Comparison of ENCODE assay signal across 10 cellular contexts in genomic region chr9:111456536-111456935, GRCh38. TPM values are rescaled to one million over a fixed set of nuclear protein-coding genes. Genes with fewer than 3 reads are reported as not detected.
DNase-seq lines count a peak whose midpoint lies in the region; ATAC-seq and TF ChIP-seq lines count a peak whose summit lies in the region.
"Had no signal": no experiment of that assay in that cellular context is flagged by ENCODE, and none has a peak within 500 bp of the region (broad histone marks: within the 10 kb centered on the region; RNA-seq: fewer than 3 reads in every experiment).

No MANE protein-coding gene starts in this region.

- DNase-seq in DMS 273 (lab: John Stamatoyannopoulos, UW; ENCODE audit: unreplicated experiment) (peak; percentile 19), DMS 273 treated with DMSO at 0.1 percent for 48 hours (lab: John Stamatoyannopoulos, UW) (no peak), fibroblast of gingiva (ENCODE audit: low read depth) (peak; percentile 13), psoas muscle (no peak), NCI-H524 treated with DMSO at 0.1 percent for 48 hours (lab: John Stamatoyannopoulos, UW) (no peak)
- no peak for DNase-seq in stimulated activated CD4-positive, alpha-beta T cell treated with anti-CD3 and anti-CD28 coated beads, Interleukin-2, amount 100 ng/mL, for 48 hours
- DNase-seq in effector CD8-positive, alpha-beta T cell (lab: John Stamatoyannopoulos, UW): no peak
- DNase-seq: Karpas-422 had no signal

- H3K27ac ChIP-seq in psoas muscle: peak overlapping the region; percentile 46
- H3K27ac ChIP-seq: RWPE1 had no signal

- H3K36me3 ChIP-seq in psoas muscle (ENCODE audit: insufficient read depth in 1 of 2, low read depth in 1 of 2): no peaks in the 10 kb centered on the region

- no peak overlapping the region for H3K4me3 ChIP-seq in psoas muscle

- TF ChIP-seq CTCF in psoas muscle (IDR thresholded peaks at IDR 0.05): no peak

- ATAC-seq in HG03442 (IDR thresholded peaks at IDR 0.05; ENCODE audit: unreplicated experiment) (peak; percentile 61), psoas muscle (peak; percentile 67 to 78 (median 71))

- H3K27me3 ChIP-seq in psoas muscle (ENCODE audit: insufficient read depth in 3 of 3, low read length in 2 of 3): no peaks in the 10 kb centered on the region

- 34 to 84% (median 66%) methylated on average over 1 of the region's 1 CpG for WGBS in psoas muscle, 3 donors

- peaks cover 4% of the 10 kb centered on the region for H3K9me3 ChIP-seq in psoas muscle

- peaks cover 82% of the 10 kb centered on the region for H3K4me1 ChIP-seq in psoas muscle

- intact Hi-C loops in psoas muscle (cut with DNase I): no loop called here

RNA-seq across cellular contexts. Expression of gene ECPAS, which starts 27.6 kb away (rescaled TPM):
- 100 to 1,000 TPM; 273 to 456 (median 349) TPM for total RNA-seq in psoas muscle
- polyA plus RNA-seq in psoas muscle: 100 to 1,000 TPM in 2 of 3 donors, 10 to 100 TPM in 1; 95.9 to 410 (median 135) TPM

Comparison
In these comparisons a context has a peak if more than half of its experiments do, and no peak if none do; other contexts are left out.
1. DNase-seq: peak in DMS 273 (single experiment) and fibroblast of gingiva (single experiment); none in DMS 273 treated with DMSO at 0.1 percent for 48 hours (single experiment), psoas muscle (0 of 2), NCI-H524 treated with DMSO at 0.1 percent for 48 hours (single experiment), stimulated activated CD4-positive, alpha-beta T cell treated with anti-CD3 and anti-CD28 coated beads, Interleukin-2, amount 100 ng/mL, for 48 hours (0 of 2) and effector CD8-positive, alpha-beta T cell (single experiment).